In the genomic region with DNA sequence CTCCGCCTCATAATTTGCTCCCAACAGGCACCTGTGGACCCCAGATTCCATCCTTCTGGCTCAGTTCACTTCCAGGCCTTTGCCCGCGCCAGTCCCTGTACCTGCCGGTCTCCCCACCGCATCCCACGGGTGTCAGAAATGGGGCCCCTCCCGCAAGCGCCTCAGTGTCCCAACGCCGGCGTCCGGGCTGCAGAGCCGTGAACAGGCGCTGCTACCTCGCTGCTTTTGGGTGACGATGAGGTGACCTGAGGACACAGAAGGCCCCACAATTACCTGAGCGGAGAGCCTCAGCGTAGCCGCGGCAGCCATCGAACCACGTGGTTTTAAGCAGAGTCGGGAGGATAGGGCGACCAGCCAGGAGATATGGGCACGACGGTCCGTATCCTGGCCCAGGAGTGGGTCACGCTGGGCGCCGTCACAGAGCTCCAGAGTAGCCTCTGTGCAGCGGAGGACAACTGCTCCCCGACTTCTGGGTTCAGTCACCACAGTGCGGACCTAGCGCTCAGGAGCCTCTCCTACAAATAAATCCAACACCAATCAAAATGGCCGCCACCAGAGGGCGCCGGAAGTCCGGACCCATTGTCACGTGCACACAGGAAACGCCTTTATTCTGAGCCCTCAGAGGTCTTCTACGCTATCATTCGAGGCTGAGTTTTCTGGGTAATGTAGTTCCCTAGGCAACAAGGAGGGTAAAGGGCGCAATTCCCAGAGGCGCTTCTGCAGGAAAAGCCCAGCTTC, we compare ENCODE assay signal across 8 cellular contexts. TPM values are rescaled to one million over a fixed set of nuclear protein-coding genes. Genes with fewer than 3 reads are reported as not detected.
DNase-seq lines count a peak whose midpoint lies in the region; ATAC-seq and TF ChIP-seq lines count a peak whose summit lies in the region.

A gene (minus strand): TSS at position 544 of the 738 bp plus-strand sequence. CDS start 235 bp downstream, at position 309.

- H2AFZ ChIP-seq in PC-9 = peak within 1 kb of the TSS; percentile 95

- no peaks in the 10 kb centered on the region for H3K27me3 Mint-ChIP-seq in nephron (ENCODE audit: low read depth)

- H3F3A ChIP-seq in PC-9 (ENCODE audit: insufficient read depth, low read depth) = peaks cover 6% of the 10 kb centered on the region; the same call in 1 of the 2 replicates

- BruUV-seq in PC-9 (replicated peaks; lab: Mats Ljungman, UMichigan) = TSS peak; percentile 39

- peaks cover 26% of the 10 kb centered on the region for H3K36me3 ChIP-seq in PC-9 (ENCODE audit: low read depth)

- intact Hi-C loops in PC-9 (cut with micrococcal nuclease; ENCODE audit: unreplicated experiment) = no loop called here

- H3K4me3 ChIP-seq in PC-9 = peak within 1 kb of the TSS; percentile 89

- H3K27me3 ChIP-seq in PC-9 (ENCODE audit: insufficient read depth, low read depth) = no peaks in the 10 kb centered on the region

- peak; percentile 76 for TF ChIP-seq CTCF in PC-9 (conservative IDR thresholded peaks at IDR 0.05)
- TF ChIP-seq CTCF in nephron (IDR thresholded peaks at IDR 0.05; ENCODE audit: unreplicated experiment in 3 of 3) = peak; percentile 27 to 56 (median 34)

- H3K4me3 Mint-ChIP-seq in nephron = peak within 1 kb of the TSS; percentile 86 to 96 (median 92)

- peaks cover 13% of the 10 kb centered on the region for H3K4me1 Mint-ChIP-seq in nephron

- ATAC-seq in HG02642 (IDR thresholded peaks at IDR 0.05; ENCODE audit: poor library complexity, unreplicated experiment) = peak; percentile 78

- H3K9me3 Mint-ChIP-seq in nephron = peaks cover 53% of the 10 kb centered on the region

- no peaks in the 10 kb centered on the region for H3K9me2 ChIP-seq in PC-9 (ENCODE audit: insufficient read depth)

- peak within 1 kb of the TSS; percentile 15 to 58 (median 56) for H3K27ac Mint-ChIP-seq in nephron

- H3K4me1 ChIP-seq in PC-9 (replicated peaks; ENCODE audit: insufficient read depth) = 0 out of 2 replicates have a peak, but pooled peaks cover 5% of the 10 kb centered on the region

- H4K20me1 ChIP-seq in PC-9 (ENCODE audit: insufficient read depth) = no peaks in the 10 kb centered on the region

- H3K79me2 ChIP-seq in PC-9 (ENCODE audit: low read depth) = peaks cover 41% of the 10 kb centered on the region

- peaks cover 43% of the 10 kb centered on the region for H3K9me3 ChIP-seq in PC-9 (ENCODE audit: insufficient read depth, low read depth)

- H3K36me3 Mint-ChIP-seq in nephron (ENCODE audit: low read depth) = peaks cover 68% of the 10 kb centered on the region

- POLR2A ChIA-PET in PC-9 (lab: Charles Lee; ENCODE audit: unreplicated experiment) = no interaction called here

- CTCF ChIA-PET in PC-9 (lab: Charles Lee) = no interaction called here

- peak within 1 kb of the TSS; percentile 86 for H3K4me2 ChIP-seq in PC-9

- no peak within 1 kb of the TSS for H3K27ac ChIP-seq in PC-9

- DNase-seq in Daoy (ENCODE audit: low read depth) (peak; percentile 47), PC-9 (peak; percentile 69 to 79), fibroblast of the conjunctiva (ENCODE audit: low read depth) (peak; percentile 69), glomerular visceral epithelial cell (ENCODE audit: extremely low spot score) (no peak)
- DNase-seq in activated effector memory CD4-positive, alpha-beta T cell treated with Interleukin-2 at 50 U/mL for 16 hours = peak; percentile 73
- peak; percentile 64 to 89 (median 74) for DNase-seq in stimulated activated naive CD4-positive, alpha-beta T cell (lab: John Stamatoyannopoulos, UW)

RNA-seq across cellular contexts. Expression of the gene that starts here (rescaled TPM):
- total RNA-seq in Daoy (2014; rRNA removed; shearing (Covaris generic)) = 3.5 and 5.4 TPM in 2 replicates
- total RNA-seq in PC-9 (2021) = 8.6 and 12.2 TPM in 2 replicates
